ENCODE assay signal across 9 cellular contexts in the genomic region with DNA sequence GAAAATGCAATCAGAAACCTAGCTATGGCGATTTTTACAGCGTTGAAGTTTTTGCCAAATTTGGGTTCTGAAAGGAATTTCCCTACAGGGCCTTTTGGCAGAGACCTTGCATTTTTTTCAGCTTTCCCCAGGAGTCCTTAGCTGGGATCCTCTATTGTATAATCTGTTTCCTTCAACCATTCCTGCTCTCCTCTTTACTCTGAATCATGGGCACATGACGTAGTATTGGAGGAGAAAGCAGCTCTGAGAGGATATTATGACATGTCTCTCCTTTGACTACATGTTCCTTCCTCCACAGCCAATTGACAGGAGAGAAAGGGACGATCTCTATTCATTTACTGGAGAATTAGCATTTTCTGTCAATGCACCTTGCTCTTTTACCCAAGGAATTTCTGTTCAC.
DNase-seq lines count a peak whose midpoint lies in the region; ATAC-seq and TF ChIP-seq lines count a peak whose summit lies in the region.
"Had no signal": no experiment of that assay in that cellular context is flagged by ENCODE, and none has a peak within 500 bp of the region (broad histone marks: within the 10 kb centered on the region; RNA-seq: fewer than 3 reads in every experiment).

No MANE protein-coding gene starts in this region.

- ATAC-seq in left lung (peak; percentile 35), HG03354 (IDR thresholded peaks at IDR 0.05; ENCODE audit: poor library complexity, severe bottlenecking, unreplicated experiment) (no peak)

- no peaks in the 10 kb centered on the region for H3K36me3 ChIP-seq in MG63
- H3K36me3 ChIP-seq in left lung: no peaks in the 10 kb centered on the region
- H3K36me3 ChIP-seq in vagina: no peaks in the 10 kb centered on the region

- no peak for TF ChIP-seq POLR2A in vagina (IDR thresholded peaks at IDR 0.05)

- DNase-seq in MG63 (peak; percentile 61), coronary artery (ENCODE audit: low spot score) (no peak), left lung (no peak), vagina (ENCODE audit: extremely low spot score in 2 of 2) (no peak), NCI-H2227 treated with DMSO at 0.1 percent for 48 hours (lab: John Stamatoyannopoulos, UW) (no peak), COR-L47 (lab: John Stamatoyannopoulos, UW) (no peak)
- DNase-seq: activated T-cell treated with anti-CD3 and anti-CD28 coated beads, Interleukin-2, amount 50 U/mL, for 48 hours; NCI-H774 had no signal

- H3K27me3 ChIP-seq in MG63 (no peaks in the 10 kb centered on the region), left lung (peaks cover 0 to 11% of the 10 kb centered on the region in 2 donors), vagina (no peaks in the 10 kb centered on the region)

- H3K4me1 ChIP-seq in left lung: no peaks in the 10 kb centered on the region
- H3K4me1 ChIP-seq in vagina: peaks cover 29% of the 10 kb centered on the region

- intact Hi-C loops in left lung (cut with DNase I): no loop called here
- intact Hi-C loops in vagina (cut with DNase I): no loop called here

- H3K4me3 ChIP-seq in MG63: no peak overlapping the region
- no peak overlapping the region for H3K4me3 ChIP-seq in coronary artery
- no peak overlapping the region for H3K4me3 ChIP-seq in left lung
- no peak overlapping the region for H3K4me3 ChIP-seq in vagina

- H3K9me3 ChIP-seq in MG63: no peaks in the 10 kb centered on the region
- H3K9me3 ChIP-seq in left lung: no peaks in the 10 kb centered on the region
- no peaks in the 10 kb centered on the region for H3K9me3 ChIP-seq in vagina

- TF ChIP-seq CTCF in coronary artery (IDR thresholded peaks at IDR 0.05) (no peak), left lung (IDR thresholded peaks at IDR 0.05) (no peak), vagina (IDR thresholded peaks at IDR 0.05) (no peak)

- H3K27ac ChIP-seq in coronary artery (peak overlapping the region; percentile 53 to 77), left lung (no peak overlapping the region), vagina (peak overlapping the region; percentile 56)

Comparison
In these comparisons a context has a peak if more than half of its experiments do, and no peak if none do; other contexts are left out.
1. H3K27ac ChIP-seq: peak in coronary artery (2 of 2) and vagina (single experiment); none in left lung (0 of 2).